ENCODE assay signal across 1 cellular context in the genomic region with DNA sequence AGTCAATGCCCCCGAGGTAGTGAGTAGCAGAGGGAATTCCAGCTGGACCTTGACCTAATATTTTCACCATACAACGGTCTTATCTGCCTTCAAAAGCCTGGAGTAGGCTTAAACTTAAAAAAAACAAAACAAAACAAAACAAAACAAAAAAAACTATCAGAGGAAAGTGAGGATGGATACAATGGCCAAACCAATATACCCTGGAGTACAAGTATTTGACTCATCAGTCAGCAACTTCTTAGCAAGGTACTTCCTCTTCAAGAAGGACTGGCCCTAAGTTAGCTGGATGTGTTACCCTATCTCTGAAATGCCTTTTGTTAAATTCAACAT.
TF ChIP-seq lines count a peak whose summit lies in the region.

No MANE protein-coding gene starts in this region.

TF ChIP-seq in HepG2, 621 proteins besides CTCF, POLR2A, EP300 and RAD21 (continued from another document):
- no peak for TF ChIP-seq BHLHE40 (IDR thresholded peaks at IDR 0.05; ENCODE audit: low read length)
- no peak for TF ChIP-seq AHR (CRISPR knock-in tag; IDR thresholded peaks at IDR 0.05)
- peak; percentile 34; the same call in 1 of the 2 replicates for TF ChIP-seq NCOR1 (IDR thresholded peaks at IDR 0.05; ENCODE audit: borderline replicate concordance, low read length)
- peak; percentile 53 for TF ChIP-seq TEAD3 (CRISPR knock-in tag; optimal IDR thresholded peaks at IDR 0.05; ENCODE audit: borderline replicate concordance)
- TF ChIP-seq, protein P1, sequence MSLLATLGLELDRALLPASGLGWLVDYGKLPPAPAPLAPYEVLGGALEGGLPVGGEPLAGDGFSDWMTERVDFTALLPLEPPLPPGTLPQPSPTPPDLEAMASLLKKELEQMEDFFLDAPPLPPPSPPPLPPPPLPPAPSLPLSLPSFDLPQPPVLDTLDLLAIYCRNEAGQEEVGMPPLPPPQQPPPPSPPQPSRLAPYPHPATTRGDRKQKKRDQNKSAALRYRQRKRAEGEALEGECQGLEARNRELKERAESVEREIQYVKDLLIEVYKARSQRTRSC (CRISPR knock-in tag; IDR thresholded peaks at IDR 0.05; ENCODE audit: low read depth), result no peak
- TF ChIP-seq REL (CRISPR knock-in tag; conservative IDR thresholded peaks at IDR 0.05), result no peak
- TF ChIP-seq, protein P2, sequence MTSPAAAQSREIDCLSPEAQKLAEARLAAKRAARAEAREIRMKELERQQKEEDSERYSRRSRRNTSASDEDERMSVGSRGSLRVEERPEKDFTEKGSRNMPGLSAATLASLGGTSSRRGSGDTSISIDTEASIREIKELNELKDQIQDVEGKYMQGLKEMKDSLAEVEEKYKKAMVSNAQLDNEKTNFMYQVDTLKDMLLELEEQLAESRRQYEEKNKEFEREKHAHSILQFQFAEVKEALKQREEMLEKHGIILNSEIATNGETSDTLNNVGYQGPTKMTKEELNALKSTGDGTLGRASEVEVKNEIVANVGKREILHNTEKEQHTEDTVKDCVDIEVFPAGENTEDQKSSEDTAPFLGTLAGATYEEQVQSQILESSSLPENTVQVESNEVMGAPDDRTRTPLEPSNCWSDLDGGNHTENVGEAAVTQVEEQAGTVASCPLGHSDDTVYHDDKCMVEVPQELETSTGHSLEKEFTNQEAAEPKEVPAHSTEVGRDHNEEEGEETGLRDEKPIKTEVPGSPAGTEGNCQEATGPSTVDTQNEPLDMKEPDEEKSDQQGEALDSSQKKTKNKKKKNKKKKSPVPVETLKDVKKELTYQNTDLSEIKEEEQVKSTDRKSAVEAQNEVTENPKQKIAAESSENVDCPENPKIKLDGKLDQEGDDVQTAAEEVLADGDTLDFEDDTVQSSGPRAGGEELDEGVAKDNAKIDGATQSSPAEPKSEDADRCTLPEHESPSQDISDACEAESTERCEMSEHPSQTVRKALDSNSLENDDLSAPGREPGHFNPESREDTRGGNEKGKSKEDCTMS (CRISPR knock-in tag; conservative IDR thresholded peaks at IDR 0.05), result no peak
- no peak for TF ChIP-seq ZNF614 (CRISPR knock-in tag; IDR thresholded peaks at IDR 0.05; ENCODE audit: borderline replicate concordance)
- TF ChIP-seq HDAC2 (CRISPR knock-in tag; IDR thresholded peaks at IDR 0.05), result peak; percentile 39; the same call in 1 of the 2 replicates
- no peak for TF ChIP-seq EEA1 (CRISPR knock-in tag; IDR thresholded peaks at IDR 0.05; ENCODE audit: borderline replicate concordance)
- TF ChIP-seq RXRB (CRISPR knock-in tag; IDR thresholded peaks at IDR 0.05; ENCODE audit: borderline replicate concordance), result no peak
- TF ChIP-seq, protein P3, sequence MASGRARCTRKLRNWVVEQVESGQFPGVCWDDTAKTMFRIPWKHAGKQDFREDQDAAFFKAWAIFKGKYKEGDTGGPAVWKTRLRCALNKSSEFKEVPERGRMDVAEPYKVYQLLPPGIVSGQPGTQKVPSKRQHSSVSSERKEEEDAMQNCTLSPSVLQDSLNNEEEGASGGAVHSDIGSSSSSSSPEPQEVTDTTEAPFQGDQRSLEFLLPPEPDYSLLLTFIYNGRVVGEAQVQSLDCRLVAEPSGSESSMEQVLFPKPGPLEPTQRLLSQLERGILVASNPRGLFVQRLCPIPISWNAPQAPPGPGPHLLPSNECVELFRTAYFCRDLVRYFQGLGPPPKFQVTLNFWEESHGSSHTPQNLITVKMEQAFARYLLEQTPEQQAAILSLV (CRISPR knock-in tag; IDR thresholded peaks at IDR 0.05; ENCODE audit: borderline replicate concordance), result no peak
- TF ChIP-seq SOX6 (IDR thresholded peaks at IDR 0.05), result no peak
- TF ChIP-seq SOX6 (CRISPR knock-in tag; IDR thresholded peaks at IDR 0.05), result peak; percentile 47; the same call in 1 of the 2 replicates
- TF ChIP-seq ZNF484 (CRISPR knock-in tag; IDR thresholded peaks at IDR 0.05; ENCODE audit: borderline replicate concordance, low read depth), result no peak
- TF ChIP-seq SNAI1 (CRISPR knock-in tag; IDR thresholded peaks at IDR 0.05; ENCODE audit: borderline replicate concordance), result no peak
- TF ChIP-seq ADNP (CRISPR knock-in tag; IDR thresholded peaks at IDR 0.05), result no peak
- TF ChIP-seq SALL1 (CRISPR knock-in tag; IDR thresholded peaks at IDR 0.05), result peak; percentile 31; the same call in 1 of the 2 replicates
- TF ChIP-seq, protein P4, sequence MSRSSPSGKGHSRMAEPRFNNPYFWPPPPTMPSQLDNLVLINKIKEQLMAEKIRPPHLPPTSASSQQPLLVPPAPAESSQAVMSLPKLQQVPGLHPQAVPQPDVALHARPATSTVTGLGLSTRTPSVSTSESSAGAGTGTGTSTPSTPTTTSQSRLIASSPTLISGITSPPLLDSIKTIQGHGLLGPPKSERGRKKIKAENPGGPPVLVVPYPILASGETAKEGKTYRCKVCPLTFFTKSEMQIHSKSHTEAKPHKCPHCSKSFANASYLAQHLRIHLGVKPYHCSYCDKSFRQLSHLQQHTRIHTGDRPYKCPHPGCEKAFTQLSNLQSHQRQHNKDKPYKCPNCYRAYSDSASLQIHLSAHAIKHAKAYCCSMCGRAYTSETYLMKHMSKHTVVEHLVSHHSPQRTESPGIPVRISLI (CRISPR knock-in tag; IDR thresholded peaks at IDR 0.05; ENCODE audit: borderline replicate concordance), result peak; percentile 67; the same call in 1 of the 2 replicates
- TF ChIP-seq, protein P5, sequence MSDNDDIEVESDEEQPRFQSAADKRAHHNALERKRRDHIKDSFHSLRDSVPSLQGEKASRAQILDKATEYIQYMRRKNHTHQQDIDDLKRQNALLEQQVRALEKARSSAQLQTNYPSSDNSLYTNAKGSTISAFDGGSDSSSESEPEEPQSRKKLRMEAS (IDR thresholded peaks at IDR 0.05), result no peak
- TF ChIP-seq ZNF558 (CRISPR knock-in tag; IDR thresholded peaks at IDR 0.05; ENCODE audit: borderline replicate concordance), result no peak
- 0 out of 2 replicates have a peak, but pooled peaks have one; percentile 8 for TF ChIP-seq ZNF564 (CRISPR knock-in tag; IDR thresholded peaks at IDR 0.05)
- TF ChIP-seq NR1H2 (CRISPR knock-in tag; IDR thresholded peaks at IDR 0.05; ENCODE audit: borderline replicate concordance, low read depth), result no peak
- peak; percentile 35; the same call in 1 of the 2 replicates for TF ChIP-seq RARA (CRISPR knock-in tag; IDR thresholded peaks at IDR 0.05)
- TF ChIP-seq, protein P6, sequence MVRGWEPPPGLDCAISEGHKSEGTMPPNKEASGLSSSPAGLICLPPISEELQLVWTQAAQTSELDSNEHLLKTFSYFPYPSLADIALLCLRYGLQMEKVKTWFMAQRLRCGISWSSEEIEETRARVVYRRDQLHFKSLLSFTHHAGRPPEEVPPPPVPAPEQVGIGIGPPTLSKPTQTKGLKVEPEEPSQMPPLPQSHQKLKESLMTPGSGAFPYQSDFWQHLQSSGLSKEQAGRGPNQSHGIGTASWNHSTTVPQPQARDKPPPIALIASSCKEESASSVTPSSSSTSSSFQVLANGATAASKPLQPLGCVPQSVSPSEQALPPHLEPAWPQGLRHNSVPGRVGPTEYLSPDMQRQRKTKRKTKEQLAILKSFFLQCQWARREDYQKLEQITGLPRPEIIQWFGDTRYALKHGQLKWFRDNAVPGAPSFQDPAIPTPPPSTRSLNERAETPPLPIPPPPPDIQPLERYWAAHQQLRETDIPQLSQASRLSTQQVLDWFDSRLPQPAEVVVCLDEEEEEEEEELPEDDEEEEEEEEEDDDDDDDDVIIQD (CRISPR knock-in tag; IDR thresholded peaks at IDR 0.05; ENCODE audit: low read depth), result 0 out of 2 replicates have a peak, but pooled peaks have one; percentile 9
- TF ChIP-seq FOXP1 (IDR thresholded peaks at IDR 0.05), result no peak
- peak; percentile 51 for TF ChIP-seq FOXP1 (CRISPR knock-in tag; IDR thresholded peaks at IDR 0.05)
